In genomic region chr3:50319872-50320625, GRCh38 we compare ENCODE assay signal across 1 cellular context.
TF ChIP-seq lines count a peak whose summit lies in the region.

No MANE protein-coding gene starts in this region.

TF ChIP-seq in HepG2, 621 proteins besides CTCF, POLR2A, EP300 and RAD21 (continued from another document):
- TF ChIP-seq ZNF609 (CRISPR knock-in tag; IDR thresholded peaks at IDR 0.05; ENCODE audit: borderline replicate concordance) (no peak), MTA1 (CRISPR knock-in tag; IDR thresholded peaks at IDR 0.05; ENCODE audit: borderline replicate concordance) (no peak), ZNF564 (CRISPR knock-in tag; IDR thresholded peaks at IDR 0.05) (no peak), ZKSCAN8 (CRISPR knock-in tag; IDR thresholded peaks at IDR 0.05; ENCODE audit: borderline replicate concordance) (no peak), ZNF503 (CRISPR knock-in tag; IDR thresholded peaks at IDR 0.05) (no peak), ZNF747 (CRISPR knock-in tag; IDR thresholded peaks at IDR 0.05; ENCODE audit: borderline replicate concordance) (no peak), CHCHD3 (CRISPR knock-in tag; IDR thresholded peaks at IDR 0.05) (no peak), HMG20A (CRISPR knock-in tag; IDR thresholded peaks at IDR 0.05; ENCODE audit: borderline replicate concordance) (no peak), PATZ1 (CRISPR knock-in tag; IDR thresholded peaks at IDR 0.05) (no peak), ZFY (CRISPR knock-in tag; IDR thresholded peaks at IDR 0.05) (peak; percentile 19; the same call in 1 of the 2 replicates), ZNF652 (CRISPR knock-in tag; IDR thresholded peaks at IDR 0.05; ENCODE audit: borderline replicate concordance, low read depth) (no peak), ZNF556 (CRISPR knock-in tag; IDR thresholded peaks at IDR 0.05; ENCODE audit: borderline replicate concordance) (no peak), SNAPC2 (CRISPR knock-in tag; IDR thresholded peaks at IDR 0.05) (no peak), ZBTB14 (CRISPR knock-in tag; IDR thresholded peaks at IDR 0.05) (peak; percentile 17; the same call in 1 of the 2 replicates), ZBTB33 (CRISPR knock-in tag; IDR thresholded peaks at IDR 0.05) (peak; percentile 89), ZNF788 (CRISPR knock-in tag; IDR thresholded peaks at IDR 0.05; ENCODE audit: borderline replicate concordance) (0 out of 2 replicates have a peak, but pooled peaks have one; percentile 13), ZNF883 (CRISPR knock-in tag; IDR thresholded peaks at IDR 0.05; ENCODE audit: not compliant biosample characterization) (peak; percentile 62)
TF ChIP-seq in HepG2: peak in this region for 37.
